Comparison of ENCODE assay signal across 7 cellular contexts in genomic region chr2:207163815-207164747, GRCh38. TPM values are rescaled to one million over a fixed set of nuclear protein-coding genes. Genes with fewer than 3 reads are reported as not detected.
A peak's percentile ranks its signal among the peaks of the same experiment; 100 is the strongest.
DNase-seq lines count a peak whose midpoint lies in the region; ATAC-seq and TF ChIP-seq lines count a peak whose summit lies in the region.

No MANE protein-coding gene starts in this region.

- DNase-seq in GM10266 (ENCODE audit: extremely low spot score) (peak; percentile 12), NCI-H2227 treated with DMSO at 0.1 percent for 48 hours (lab: John Stamatoyannopoulos, UW) (peak; percentile 37), brain microvascular endothelial cell (no peak), sciatic nerve (ENCODE audit: low spot score) (peak; percentile 68)

- H3K4me3 ChIP-seq in brain microvascular endothelial cell (ENCODE audit: low read depth, low read length) (peak overlapping the region; percentile 78), iPS-18c (ENCODE audit: insufficient read depth, low read depth, low read length) (peak overlapping the region; percentile 65)

- H3K27ac ChIP-seq in brain microvascular endothelial cell = peak overlapping the region; percentile 99

- H3K36me3 ChIP-seq in brain microvascular endothelial cell (replicated peaks) = peaks cover 16% of the 10 kb centered on the region

- in situ Hi-C loops in brain microvascular endothelial cell (cut with HindIII; ENCODE audit: low pct_ligation_motif_present, low sequenced_read_pairs) = no loop called here

- H3K27me3 ChIP-seq in brain microvascular endothelial cell (replicated peaks) = no peaks in the 10 kb centered on the region

- no peak for TF ChIP-seq CTCF in GM10266 (IDR thresholded peaks at IDR 0.05; ENCODE audit: control insufficient read depth, insufficient read depth, low read depth, missing control alignments)
- no peak for TF ChIP-seq CTCF in brain microvascular endothelial cell (IDR thresholded peaks at IDR 0.05; ENCODE audit: low read depth, low read length, missing control alignments)

- no peaks in the 10 kb centered on the region for H3K9me3 ChIP-seq in iPS-18c (ENCODE audit: control insufficient read depth, insufficient read depth, low read length)

- intact Hi-C loops in sciatic nerve (cut with DNase I) = no loop called here

- ATAC-seq in sciatic nerve (peak; percentile 21), GM19397 (IDR thresholded peaks at IDR 0.05; ENCODE audit: unreplicated experiment) (no peak), HG03097 (IDR thresholded peaks at IDR 0.05; ENCODE audit: low FRiP score, unreplicated experiment) (no peak)

RNA-seq across cellular contexts. Expression of gene KLF7, which starts 1.7 kb away (rescaled TPM):
- 79.1 TPM for total RNA-seq in sciatic nerve
